ENCODE assay signal across 1 cellular context in the genomic region with DNA sequence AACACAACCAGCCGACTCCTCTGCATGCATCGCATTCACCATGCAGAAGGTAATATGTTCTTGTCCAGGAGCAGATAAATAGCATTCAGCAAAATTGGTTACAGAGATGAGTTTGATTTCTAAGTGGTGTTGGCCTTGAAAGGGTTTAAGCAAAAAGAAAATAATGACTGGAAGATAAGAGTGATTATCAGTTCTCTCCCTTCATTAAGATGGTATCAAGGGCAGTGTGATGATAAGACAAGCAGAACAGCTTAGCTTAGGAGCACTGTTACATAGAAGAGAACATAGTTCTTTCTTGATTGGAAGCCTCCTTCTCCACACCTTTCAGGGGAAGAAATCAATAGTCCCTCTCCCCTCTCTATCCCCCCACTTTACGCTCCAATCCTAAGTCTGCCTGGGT.
TF ChIP-seq lines count a peak whose summit lies in the region.

No MANE protein-coding gene starts in this region.

TF ChIP-seq in GM12878, 131 proteins besides CTCF, POLR2A, EP300 and RAD21 (continued from another document):
- TF ChIP-seq, protein P1, sequence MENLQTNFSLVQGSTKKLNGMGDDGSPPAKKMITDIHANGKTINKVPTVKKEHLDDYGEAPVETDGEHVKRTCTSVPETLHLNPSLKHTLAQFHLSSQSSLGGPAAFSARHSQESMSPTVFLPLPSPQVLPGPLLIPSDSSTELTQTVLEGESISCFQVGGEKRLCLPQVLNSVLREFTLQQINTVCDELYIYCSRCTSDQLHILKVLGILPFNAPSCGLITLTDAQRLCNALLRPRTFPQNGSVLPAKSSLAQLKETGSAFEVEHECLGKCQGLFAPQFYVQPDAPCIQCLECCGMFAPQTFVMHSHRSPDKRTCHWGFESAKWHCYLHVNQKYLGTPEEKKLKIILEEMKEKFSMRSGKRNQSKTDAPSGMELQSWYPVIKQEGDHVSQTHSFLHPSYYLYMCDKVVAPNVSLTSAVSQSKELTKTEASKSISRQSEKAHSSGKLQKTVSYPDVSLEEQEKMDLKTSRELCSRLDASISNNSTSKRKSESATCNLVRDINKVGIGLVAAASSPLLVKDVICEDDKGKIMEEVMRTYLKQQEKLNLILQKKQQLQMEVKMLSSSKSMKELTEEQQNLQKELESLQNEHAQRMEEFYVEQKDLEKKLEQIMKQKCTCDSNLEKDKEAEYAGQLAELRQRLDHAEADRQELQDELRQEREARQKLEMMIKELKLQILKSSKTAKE (IDR thresholded peaks at IDR 0.05; ENCODE audit: low read depth, poor library complexity, severe bottlenecking): no peak
- TF ChIP-seq BCL11A (IDR thresholded peaks at IDR 0.05; ENCODE audit: low read depth, low read length) (no peak), SUZ12 (IDR thresholded peaks at IDR 0.05; ENCODE audit: unreplicated experiment) (no peak), KAT2A (conservative IDR thresholded peaks at IDR 0.05; ENCODE audit: control insufficient read depth, low read depth, low read length) (no peak), HDAC2 (IDR thresholded peaks at IDR 0.05) (no peak), TCF7 (IDR thresholded peaks at IDR 0.05; ENCODE audit: borderline replicate concordance) (no peak), PKNOX1 (IDR thresholded peaks at IDR 0.05) (no peak), RB1 (IDR thresholded peaks at IDR 0.05; ENCODE audit: borderline replicate concordance) (no peak), TAF1 (IDR thresholded peaks at IDR 0.05; ENCODE audit: borderline replicate concordance, low read depth, low read length) (no peak), TCF3 (IDR thresholded peaks at IDR 0.05; ENCODE audit: borderline replicate concordance, insufficient read depth, low read depth, low read length) (no peak)
- TF ChIP-seq, protein P2, sequence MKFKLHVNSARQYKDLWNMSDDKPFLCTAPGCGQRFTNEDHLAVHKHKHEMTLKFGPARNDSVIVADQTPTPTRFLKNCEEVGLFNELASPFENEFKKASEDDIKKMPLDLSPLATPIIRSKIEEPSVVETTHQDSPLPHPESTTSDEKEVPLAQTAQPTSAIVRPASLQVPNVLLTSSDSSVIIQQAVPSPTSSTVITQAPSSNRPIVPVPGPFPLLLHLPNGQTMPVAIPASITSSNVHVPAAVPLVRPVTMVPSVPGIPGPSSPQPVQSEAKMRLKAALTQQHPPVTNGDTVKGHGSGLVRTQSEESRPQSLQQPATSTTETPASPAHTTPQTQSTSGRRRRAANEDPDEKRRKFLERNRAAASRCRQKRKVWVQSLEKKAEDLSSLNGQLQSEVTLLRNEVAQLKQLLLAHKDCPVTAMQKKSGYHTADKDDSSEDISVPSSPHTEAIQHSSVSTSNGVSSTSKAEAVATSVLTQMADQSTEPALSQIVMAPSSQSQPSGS (IDR thresholded peaks at IDR 0.05; ENCODE audit: low read length): no peak
